ENCODE assay signal across 12 cellular contexts in the genomic region with DNA sequence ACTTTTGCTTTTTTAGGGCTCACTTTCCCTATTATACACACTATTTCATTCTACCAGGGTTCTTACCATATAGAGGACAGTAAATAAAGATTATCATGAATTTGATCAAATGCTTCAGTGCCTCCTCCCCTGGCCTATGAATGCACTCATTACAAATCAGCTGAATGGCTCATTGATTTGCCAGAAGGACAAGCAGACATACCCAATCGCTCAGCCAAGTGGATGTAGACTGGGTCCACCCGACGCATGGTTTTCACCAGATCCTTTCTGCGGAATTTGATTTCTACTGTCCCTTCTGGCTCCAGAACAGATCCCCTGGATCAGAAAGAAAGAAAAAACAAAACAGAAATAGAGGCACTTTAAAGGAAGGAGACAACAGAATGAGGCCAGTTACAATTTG.
"Had no signal": no experiment of that assay in that cellular context is flagged by ENCODE, and none has a peak within 500 bp of the region (broad histone marks: within the 10 kb centered on the region; RNA-seq: fewer than 3 reads in every experiment).

No MANE protein-coding gene starts in this region.

- H3K4me3 Mint-ChIP-seq: activated naive CD8-positive, alpha-beta T cell treated with anti-CD3 and anti-CD28 coated beads for 36 hours; mesothelial cell of epicardium; naive B cell had no signal

- H3K4me3 ChIP-seq: breast epithelium, esophagus muscularis mucosa, psoas muscle, sigmoid colon, thoracic aorta had no signal

- H3K4me1 Mint-ChIP-seq: activated naive CD8-positive, alpha-beta T cell treated with anti-CD3 and anti-CD28 coated beads for 36 hours; naive B cell had no signal

- H3K9me3 ChIP-seq: breast epithelium, esophagus muscularis mucosa, psoas muscle, sigmoid colon, thoracic aorta had no signal

- H3K4me1 ChIP-seq: psoas muscle had no signal

- H3K9me3 Mint-ChIP-seq: activated naive CD8-positive, alpha-beta T cell treated with anti-CD3 and anti-CD28 coated beads for 36 hours; mesothelial cell of epicardium; naive B cell had no signal

- H3K36me3 ChIP-seq: breast epithelium had no signal

- H3K27me3 Mint-ChIP-seq: activated naive CD8-positive, alpha-beta T cell treated with anti-CD3 and anti-CD28 coated beads for 36 hours; naive B cell had no signal

- DNase-seq: activated effector memory CD4-positive, alpha-beta T cell treated with Interleukin-2 at 50 U/mL for 16 hours; activated naive CD8-positive, alpha-beta T cell treated with anti-CD3 and anti-CD28 coated beads for 36 hours; activated T-cell treated with anti-CD3 and anti-CD28 coated beads, Interleukin-2, amount 50 U/mL, for 1 hour; naive B cell; psoas muscle; sigmoid colon; stimulated activated naive CD8-positive, alpha-beta T cell treated with anti-CD3 and anti-CD28 coated beads, Interleukin-15, Interleukin-2, amounts not matched to agents 100 U/mL and 50 U/mL, for 24 hours had no signal

- H3K27me3 ChIP-seq: breast epithelium, esophagus muscularis mucosa, sigmoid colon had no signal

- H3K27ac ChIP-seq: breast epithelium, esophagus muscularis mucosa, psoas muscle, sigmoid colon, thoracic aorta had no signal

- H3K27ac Mint-ChIP-seq: activated naive CD8-positive, alpha-beta T cell treated with anti-CD3 and anti-CD28 coated beads for 36 hours; mesothelial cell of epicardium; naive B cell had no signal

- ATAC-seq: activated CD4-positive, CD25-positive, alpha-beta regulatory T cell treated with anti-CD3 and anti-CD28 coated beads, Interleukin-2, amount 50 U/mL, for 24 hours; psoas muscle; stimulated activated naive CD8-positive, alpha-beta T cell treated with anti-CD3 and anti-CD28 coated beads, Interleukin-15, Interleukin-2, amounts not matched to agents 100 U/mL and 50 U/mL, for 24 hours had no signal
